ENCODE assay signal across 17 cellular contexts in the genomic region with DNA sequence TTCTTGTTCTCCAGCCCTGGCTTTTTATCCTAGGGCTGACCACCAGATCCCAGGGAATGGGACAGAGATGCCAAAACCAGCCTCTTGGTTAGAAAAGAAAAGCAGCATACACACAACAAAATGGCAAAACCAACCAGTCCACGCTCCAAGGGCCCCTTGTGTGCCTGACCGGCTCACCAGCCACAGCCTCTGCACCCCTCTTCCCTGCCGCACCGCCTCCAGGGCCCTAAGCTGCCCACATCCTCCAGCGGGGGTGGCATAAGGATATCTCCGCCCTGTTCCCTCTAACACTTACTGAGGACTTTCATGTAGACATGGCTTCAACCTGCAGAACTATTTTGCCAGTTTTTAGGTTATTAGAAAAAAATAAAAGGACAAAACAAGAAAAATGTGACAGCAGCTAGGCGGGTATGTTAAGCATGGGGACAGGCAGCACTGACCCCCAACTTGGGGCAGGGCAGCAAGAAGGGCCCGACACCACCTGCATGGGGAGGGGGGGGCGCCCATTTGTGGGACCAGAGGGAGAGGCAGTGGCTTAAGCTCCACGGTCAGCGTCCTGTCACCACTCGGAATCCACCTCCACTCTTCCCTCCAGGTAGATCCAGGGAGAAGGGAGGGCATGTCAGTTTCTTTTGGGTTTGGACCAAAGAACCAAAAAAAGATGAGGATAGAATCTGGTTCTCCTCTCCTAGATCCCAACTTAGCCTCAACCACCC. TPM values are rescaled to one million over a fixed set of nuclear protein-coding genes. Genes with fewer than 3 reads are reported as not detected.
DNase-seq lines count a peak whose midpoint lies in the region; ATAC-seq and TF ChIP-seq lines count a peak whose summit lies in the region.
"Had no signal": no experiment of that assay in that cellular context is flagged by ENCODE, and none has a peak within 500 bp of the region (broad histone marks: within the 10 kb centered on the region; RNA-seq: fewer than 3 reads in every experiment).

No MANE protein-coding gene starts in this region.

- no peaks in the 10 kb centered on the region for H3K9me3 Mint-ChIP-seq in central memory CD8-positive, alpha-beta T cell
- no peaks in the 10 kb centered on the region for H3K9me3 Mint-ChIP-seq in nephron progenitor cell

- no peak for TF ChIP-seq CTCF in nephron progenitor cell (IDR thresholded peaks at IDR 0.05)

- H3K4me2 ChIP-seq in BLaER1 treated with 17β-estradiol and CSF1 and Interleukin-3, amounts not matched to agents 10 nM and 100 nM: peak overlapping the region; percentile 25 to 83 (median 64); a peak in 21 of 22 replicates

- no peaks in the 10 kb centered on the region for H3K9me3 ChIP-seq in BLaER1 treated with 17β-estradiol and CSF1 and Interleukin-3, amounts not matched to agents 10 nM and 100 nM (replicated peaks in 1 of 11)
- H3K9me3 ChIP-seq: body of pancreas, ovary, SJSA1 had no signal

- no peak overlapping the region for H3K4me3 Mint-ChIP-seq in central memory CD8-positive, alpha-beta T cell
- H3K4me3 Mint-ChIP-seq in nephron progenitor cell: no peak overlapping the region

- H3K27me3 Mint-ChIP-seq in central memory CD8-positive, alpha-beta T cell: no peaks in the 10 kb centered on the region
- H3K27me3 Mint-ChIP-seq in nephron progenitor cell (ENCODE audit: low read depth, poor library complexity): no peaks in the 10 kb centered on the region

- peak overlapping the region in 4 of 11 experiments; percentile 14 to 57 (median 50); a peak in 3 of 22 replicates for H3K9ac ChIP-seq in BLaER1 treated with 17β-estradiol and CSF1 and Interleukin-3, amounts not matched to agents 10 nM and 100 nM

- no peak for ATAC-seq in central memory CD8-positive, alpha-beta T cell (replicated peaks; ENCODE audit: extremely low read depth, poor library complexity, severe bottlenecking)
- no peak for ATAC-seq in GM18867 (IDR thresholded peaks at IDR 0.05; ENCODE audit: unreplicated experiment)
- ATAC-seq: body of pancreas had no signal

- H3K4me1 ChIP-seq in BLaER1 treated with 17β-estradiol and CSF1 and Interleukin-3, amounts not matched to agents 10 nM and 100 nM: peaks cover 25 to 45% (median 42%) of the 10 kb centered on the region in 10 experiments
- H3K4me1 ChIP-seq: body of pancreas, SJSA1 had no signal

- peaks cover 25% of the 10 kb centered on the region for H3K36me3 Mint-ChIP-seq in central memory CD8-positive, alpha-beta T cell (ENCODE audit: insufficient read depth)
- H3K36me3 Mint-ChIP-seq in nephron progenitor cell (ENCODE audit: low read depth): peaks cover 18% of the 10 kb centered on the region

- H3K4me1 Mint-ChIP-seq in central memory CD8-positive, alpha-beta T cell: no peaks in the 10 kb centered on the region
- H3K4me1 Mint-ChIP-seq in nephron progenitor cell: peaks cover 19% of the 10 kb centered on the region

- H3K27ac Mint-ChIP-seq in central memory CD8-positive, alpha-beta T cell (ENCODE audit: low read depth): peak overlapping the region; percentile 80
- H3K27ac Mint-ChIP-seq in nephron progenitor cell: peak overlapping the region; percentile 97

- peaks cover 87 to 97% (median 94%) of the 10 kb centered on the region in 11 experiments for H3K36me3 ChIP-seq in BLaER1 treated with 17β-estradiol and CSF1 and Interleukin-3, amounts not matched to agents 10 nM and 100 nM
- H3K36me3 ChIP-seq in H7 (replicated peaks; ENCODE audit: control insufficient read depth, insufficient read depth, low read length): peaks cover 40% of the 10 kb centered on the region
- H3K36me3 ChIP-seq: ovary had no signal

- DNase-seq in H7 (peak; percentile 57), nephron progenitor cell (no peak), NK-92 (lab: John Stamatoyannopoulos, UW; ENCODE audit: unreplicated experiment) (no peak), NCI-H446 treated with DMSO at 0.1 percent for 48 hours (lab: John Stamatoyannopoulos, UW) (no peak)
- no peak for DNase-seq in central memory CD8-positive, alpha-beta T cell (ENCODE audit: low spot score in 2 of 2)
- DNase-seq: activated CD4-positive, alpha-beta T cell treated with anti-CD3 and anti-CD28 coated beads for 48 hours; activated CD8-positive, alpha-beta memory T cell treated with anti-CD3 and anti-CD28 coated beads, Interleukin-2, amount 50 U/mL, for 4 hours; AML-193; body of pancreas; effector CD4-positive, alpha-beta T cell; NCI-H2081; NCI-H526; ovary; stimulated activated CD4-positive, alpha-beta T cell treated with anti-CD3 and anti-CD28 coated beads, Interleukin-4, amount 100 ng/mL, for 24 hours had no signal

- H3K27ac ChIP-seq in BLaER1 treated with 17β-estradiol and CSF1 and Interleukin-3, amounts not matched to agents 10 nM and 100 nM: peak overlapping the region in 2 of 11 experiments; percentile 10 to 14; a peak in 2 of 22 replicates
- H3K27ac ChIP-seq: body of pancreas, ovary, SJSA1 had no signal

- H3K27me3 ChIP-seq in BLaER1 treated with 17β-estradiol and CSF1 and Interleukin-3, amounts not matched to agents 10 nM and 100 nM: no peaks in the 10 kb centered on the region
- H3K27me3 ChIP-seq in H7 (ENCODE audit: control insufficient read depth, insufficient read depth, low read length): no peaks in the 10 kb centered on the region
- H3K27me3 ChIP-seq: body of pancreas, ovary, SJSA1 had no signal

- H3K4me3 ChIP-seq in BLaER1 treated with 17β-estradiol and CSF1 and Interleukin-3, amounts not matched to agents 10 nM and 100 nM: no peak overlapping the region
- H3K4me3 ChIP-seq in H7 (ENCODE audit: insufficient read depth, low read depth, low read length): no peak overlapping the region
- H3K4me3 ChIP-seq: body of pancreas, ovary, SJSA1 had no signal

- peaks cover 33 to 85% (median 60%) of the 10 kb centered on the region in 11 experiments; a peak in 21 of 22 replicates for H4K20me1 ChIP-seq in BLaER1 treated with 17β-estradiol and CSF1 and Interleukin-3, amounts not matched to agents 10 nM and 100 nM

RNA-seq across cellular contexts. Expression of a gene that starts 49.1 kb away (rescaled TPM):
- total RNA-seq in H7 (2014; rRNA removed; shearing (Covaris generic)): 132 and 134 TPM in 2 replicates
